ENCODE assay signal across 8 cellular contexts in genomic region chr17:73369817-73370490, GRCh38. TPM values are rescaled to one million over a fixed set of nuclear protein-coding genes. Genes with fewer than 3 reads are reported as not detected.
DNase-seq lines count a peak whose midpoint lies in the region; ATAC-seq and TF ChIP-seq lines count a peak whose summit lies in the region.
"Not testable (repeated sequence)": the region's sequence is repeated elsewhere in the genome, so short reads cannot be mapped to it uniquely, and the experiment has no call there.

No MANE protein-coding gene starts in this region.

- H3K4me1 ChIP-seq in gastroesophageal sphincter = peaks cover 0 to 18% (median 0%) of the 10 kb centered on the region in 3 donors
- H3K4me1 ChIP-seq in neutrophil (ENCODE audit: control insufficient read depth in 1 of 2, insufficient read depth in 1 of 2, low read depth in 1 of 2, low read length in 1 of 2) = not testable (repeated sequence)

- not testable (repeated sequence) for H3K9me3 ChIP-seq in gastroesophageal sphincter, neutrophil

- TF ChIP-seq POLR2A in gastroesophageal sphincter (IDR thresholded peaks at IDR 0.05) = not testable (repeated sequence)

- not testable (repeated sequence) for H3K27ac Mint-ChIP-seq in activated naive CD4-positive, alpha-beta T cell treated with anti-CD3 and anti-CD28 coated beads, Interleukin-2, amount 50 U/mL, for 72 hours

- peak; percentile 84 to 88 for ATAC-seq in activated naive CD4-positive, alpha-beta T cell treated with anti-CD3 and anti-CD28 coated beads, Interleukin-2, amount 50 U/mL, for 72 hours
- peak; percentile 77 for ATAC-seq in gastroesophageal sphincter

- not testable (repeated sequence) for TF ChIP-seq EP300 in gastroesophageal sphincter (IDR thresholded peaks at IDR 0.05)

- H3K36me3 Mint-ChIP-seq in activated naive CD4-positive, alpha-beta T cell treated with anti-CD3 and anti-CD28 coated beads, Interleukin-2, amount 50 U/mL, for 72 hours = not testable (repeated sequence)

- 20 to 32% methylated on average over 9 to 11 of the region's 14 CpGs for WGBS in gastroesophageal sphincter (ENCODE audit: low coverage in 1 of 2), 2 donors

- not testable (repeated sequence) for H3K36me3 ChIP-seq in gastroesophageal sphincter, neutrophil

- H3K9me3 Mint-ChIP-seq in activated naive CD4-positive, alpha-beta T cell treated with anti-CD3 and anti-CD28 coated beads, Interleukin-2, amount 50 U/mL, for 72 hours = not testable (repeated sequence)

- not testable (repeated sequence) for H3K4me3 ChIP-seq in HFF-Myc (replicated peaks; ENCODE audit: low read depth, low read length); gastroesophageal sphincter; neutrophil (ENCODE audit: low read depth in 1 of 2, low read length in 1 of 2)

- peak; percentile 71 for TF ChIP-seq CTCF in HFF-Myc (IDR thresholded peaks at IDR 0.05; ENCODE audit: low read depth, low read length, missing control alignments)
- TF ChIP-seq CTCF in gastroesophageal sphincter (IDR thresholded peaks at IDR 0.05) = peak in 3 of 4 experiments; percentile 91 to 99 (median 97)
- TF ChIP-seq CTCF in neutrophil (IDR thresholded peaks at IDR 0.05) = peak; percentile 90

- H3K27me3 ChIP-seq in gastroesophageal sphincter, neutrophil: not testable (repeated sequence)

- H3K27ac ChIP-seq in gastroesophageal sphincter, neutrophil: not testable (repeated sequence)

- peak; percentile 49 for DNase-seq in DMS114 treated with DMSO at 0.1 percent for 48 hours (lab: John Stamatoyannopoulos, UW; ENCODE audit: unreplicated experiment)
- peak; percentile 39 for DNase-seq in HFF-Myc (ENCODE audit: extremely low read depth, low read depth)
- peak; percentile 25 for DNase-seq in NCI-H2081 treated with DMSO at 0.1 percent for 48 hours (lab: John Stamatoyannopoulos, UW)
- peak; percentile 30 to 70 (median 61) for DNase-seq in T-helper 2 cell
- peak; percentile 75 to 82 for DNase-seq in activated naive CD4-positive, alpha-beta T cell treated with anti-CD3 and anti-CD28 coated beads, Interleukin-2, amount 50 U/mL, for 72 hours (ENCODE audit: low spot score in 2 of 2)
- DNase-seq in stimulated activated naive CD4-positive, alpha-beta T cell treated with Interleukin-2 at 50 U/mL for 16 hours (lab: John Stamatoyannopoulos, UW) = peak; percentile 63

RNA-seq across cellular contexts. Expression of gene CDC42EP4, which starts 58.2 kb away (rescaled TPM):
- 1 to 10 TPM; 1.1 to 1.8 TPM for total RNA-seq in activated naive CD4-positive, alpha-beta T cell treated with anti-CD3 and anti-CD28 coated beads, Interleukin-2, amount 50 U/mL, for 72 hours
- 100 to 1,000 TPM in 1 of 4 donors, 10 to 100 TPM in 3; 69.4 to 106 (median 73.0) TPM for total RNA-seq in gastroesophageal sphincter

Comparison
In these comparisons a context has a peak if more than half of its experiments do, and no peak if none do; other contexts are left out.
1. DNase-seq: peak in every context shown above with its lines; median percentile 78 in activated naive CD4-positive, alpha-beta T cell treated with anti-CD3 and anti-CD28 coated beads, Interleukin-2, amount 50 U/mL, for 72 hours; 63 in stimulated activated naive CD4-positive, alpha-beta T cell treated with Interleukin-2 at 50 U/mL for 16 hours; 61 in T-helper 2 cell; 49 in DMS114 treated with DMSO at 0.1 percent for 48 hours; 39 in HFF-Myc; 25 in NCI-H2081 treated with DMSO at 0.1 percent for 48 hours.
2. RNA of gene CDC42EP4, which starts 58.2 kb away (total RNA-seq): 69.4 to 106 TPM in gastroesophageal sphincter; 1.1 to 1.8 TPM in activated naive CD4-positive, alpha-beta T cell treated with anti-CD3 and anti-CD28 coated beads, Interleukin-2, amount 50 U/mL, for 72 hours; every median in the first group is over 10 times any median in the second.
3. Peak in every context shown above with its lines, with median percentiles within 50 percentile points of each other: CTCF ChIP-seq.